In genomic region chr7:149267733-149268132, GRCh38 we compare ENCODE assay signal across 2 cellular contexts.
A peak's percentile ranks its signal among the peaks of the same experiment; 100 is the strongest.
TF ChIP-seq lines count a peak whose summit lies in the region.

No MANE protein-coding gene starts in this region.

TF ChIP-seq in IMR-90, 13 proteins besides CTCF, POLR2A, EP300 and RAD21:
- TF ChIP-seq MAZ (IDR thresholded peaks at IDR 0.05; ENCODE audit: borderline replicate concordance, low read depth, low read length) (no peak), CHD1 (IDR thresholded peaks at IDR 0.05; ENCODE audit: low read depth, low read length) (no peak), RCOR1 (IDR thresholded peaks at IDR 0.05; ENCODE audit: insufficient replicate concordance, low read length) (no peak), SMC3 (IDR thresholded peaks at IDR 0.05; ENCODE audit: low read depth, low read length) (no peak), RFX5 (IDR thresholded peaks at IDR 0.05; ENCODE audit: low read depth, low read length) (no peak), MAFK (IDR thresholded peaks at IDR 0.05; ENCODE audit: low read depth, low read length) (no peak), USF2 (IDR thresholded peaks at IDR 0.05; ENCODE audit: low read depth, low read length) (no peak), CEBPB (IDR thresholded peaks at IDR 0.05; ENCODE audit: low read depth, low read length) (no peak), FOS (IDR thresholded peaks at IDR 0.05; ENCODE audit: low read depth, low read length) (no peak), BHLHE40 (IDR thresholded peaks at IDR 0.05; ENCODE audit: low read depth, low read length) (no peak), ELK1 (IDR thresholded peaks at IDR 0.05; ENCODE audit: borderline replicate concordance, low read depth, low read length) (no peak), MXI1 (IDR thresholded peaks at IDR 0.05; ENCODE audit: borderline replicate concordance, low read depth, low read length) (no peak), NFE2L2 (IDR thresholded peaks at IDR 0.05; ENCODE audit: low read depth, low read length) (no peak)
TF ChIP-seq in IMR-90: peak in this region for 0.

TF ChIP-seq in K562, 482 proteins besides CTCF, POLR2A, EP300 and RAD21:
- TF ChIP-seq CEBPB (tag; IDR thresholded peaks at IDR 0.05) (0 out of 2 replicates have a peak, but pooled peaks have one; percentile 16), ZBTB7A (IDR thresholded peaks at IDR 0.05; ENCODE audit: borderline replicate concordance, control insufficient read depth, low read depth, low read length) (no peak), USF2 (CRISPR knock-in tag; IDR thresholded peaks at IDR 0.05) (peak; percentile 64), BHLHE40 (IDR thresholded peaks at IDR 0.05; ENCODE audit: low read length) (peak; percentile 51)
- TF ChIP-seq, protein P1, sequence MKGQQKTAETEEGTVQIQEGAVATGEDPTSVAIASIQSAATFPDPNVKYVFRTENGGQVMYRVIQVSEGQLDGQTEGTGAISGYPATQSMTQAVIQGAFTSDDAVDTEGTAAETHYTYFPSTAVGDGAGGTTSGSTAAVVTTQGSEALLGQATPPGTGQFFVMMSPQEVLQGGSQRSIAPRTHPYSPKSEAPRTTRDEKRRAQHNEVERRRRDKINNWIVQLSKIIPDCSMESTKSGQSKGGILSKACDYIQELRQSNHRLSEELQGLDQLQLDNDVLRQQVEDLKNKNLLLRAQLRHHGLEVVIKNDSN (CRISPR knock-in tag; IDR thresholded peaks at IDR 0.05), result peak; percentile 64
